In the genomic region with DNA sequence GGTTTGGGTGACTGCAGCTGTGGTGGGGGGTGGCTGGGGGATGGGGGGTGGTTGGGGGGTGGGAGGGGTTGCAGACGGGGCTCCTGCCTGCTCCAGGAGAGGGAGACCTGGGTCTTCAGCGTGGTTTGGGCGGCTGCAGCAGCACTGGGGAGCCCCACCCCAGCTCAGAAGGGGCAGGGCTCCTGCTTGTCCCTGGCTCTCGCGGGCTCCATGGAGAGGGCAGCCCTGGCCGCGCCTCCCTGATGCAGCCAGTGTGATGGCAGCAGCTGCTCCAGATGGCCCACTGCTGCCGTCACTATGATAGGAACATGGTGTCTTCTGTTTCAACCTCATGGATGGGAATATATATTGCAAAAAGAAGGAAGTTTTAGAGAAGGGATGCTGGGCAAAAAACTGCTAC, we compare ENCODE assay signal across 20 cellular contexts. TPM values are rescaled to one million over a fixed set of nuclear protein-coding genes. Genes with fewer than 3 reads are reported as not detected.
"Had no signal": no experiment of that assay in that cellular context is flagged by ENCODE, and none has a peak within 500 bp of the region (broad histone marks: within the 10 kb centered on the region; RNA-seq: fewer than 3 reads in every experiment).

No MANE protein-coding gene starts in this region.

- H3K27ac Mint-ChIP-seq: activated T-helper 17 cell treated with anti-CD3 and anti-CD28 coated beads, Interleukin-2, amount 50 U/mL, for 72 hours; memory B cell; naive thymus-derived CD8-positive, alpha-beta T cell; T-helper 17 cell had no signal

- H2AFZ ChIP-seq: hepatocyte had no signal

- H3K36me3 Mint-ChIP-seq: memory B cell; naive thymus-derived CD8-positive, alpha-beta T cell had no signal

- H3K9me3 Mint-ChIP-seq: memory B cell had no signal

- H3K4me1 Mint-ChIP-seq: activated T-helper 17 cell treated with anti-CD3 and anti-CD28 coated beads, Interleukin-2, amount 50 U/mL, for 72 hours; memory B cell; naive thymus-derived CD8-positive, alpha-beta T cell; T-helper 17 cell had no signal

- H3K4me3 Mint-ChIP-seq: activated T-helper 17 cell treated with anti-CD3 and anti-CD28 coated beads, Interleukin-2, amount 50 U/mL, for 72 hours; memory B cell; naive thymus-derived CD8-positive, alpha-beta T cell; T-helper 17 cell had no signal

- H3K27me3 ChIP-seq: hepatocyte, left lung, neutrophil, transverse colon had no signal

- H3K9me3 ChIP-seq: left lung, neutrophil, prostate gland, transverse colon had no signal

- H3K36me3 ChIP-seq: left lung, neutrophil, prostate gland, transverse colon had no signal

- H3K4me3 ChIP-seq: hepatocyte, left lung, prostate gland, transverse colon had no signal

- H3K4me2 ChIP-seq: hepatocyte had no signal

- H3K27ac ChIP-seq: hepatocyte, left lung, neutrophil, prostate gland, transverse colon had no signal

- H3K4me1 ChIP-seq: left lung, prostate gland, transverse colon had no signal

- DNase-seq: activated naive CD4-positive, alpha-beta T cell treated with Interleukin-2 at 50 U/mL for 16 hours; anterior cingulate cortex; erythroblast; naive thymus-derived CD8-positive, alpha-beta T cell; small intestine; stimulated activated CD4-positive, alpha-beta T cell treated with anti-CD3 and anti-CD28 coated beads, Interleukin-4, amount 100 ng/mL, for 24 hours; stimulated activated naive CD4-positive, alpha-beta T cell; substantia nigra; T-helper 17 cell; transverse colon had no signal

- ATAC-seq: activated T-helper 17 cell treated with anti-CD3 and anti-CD28 coated beads, Interleukin-2, amount 50 U/mL, for 72 hours; left lung; naive thymus-derived CD8-positive, alpha-beta T cell; right cardiac atrium; T-helper 17 cell had no signal

- FAIRE-seq: bronchial epithelial cell, keratinocyte, small intestine had no signal

- H3K27me3 Mint-ChIP-seq: activated T-helper 17 cell treated with anti-CD3 and anti-CD28 coated beads, Interleukin-2, amount 50 U/mL, for 72 hours; memory B cell; T-helper 17 cell had no signal

RNA-seq across cellular contexts. Expression of gene TRHDE, which starts 22.9 kb away (rescaled TPM):
- total RNA-seq: activated CD8-positive, alpha-beta memory T cell treated with anti-CD3 and anti-CD28 coated beads for 36 hours; activated T-helper 17 cell treated with anti-CD3 and anti-CD28 coated beads, Interleukin-2, amount 50 U/mL, for 72 hours; naive thymus-derived CD8-positive, alpha-beta T cell had no signal
- polyA plus RNA-seq: naive thymus-derived CD8-positive, alpha-beta T cell had no signal
